Comparison of ENCODE assay signal across 1 cellular context in the genomic region with DNA sequence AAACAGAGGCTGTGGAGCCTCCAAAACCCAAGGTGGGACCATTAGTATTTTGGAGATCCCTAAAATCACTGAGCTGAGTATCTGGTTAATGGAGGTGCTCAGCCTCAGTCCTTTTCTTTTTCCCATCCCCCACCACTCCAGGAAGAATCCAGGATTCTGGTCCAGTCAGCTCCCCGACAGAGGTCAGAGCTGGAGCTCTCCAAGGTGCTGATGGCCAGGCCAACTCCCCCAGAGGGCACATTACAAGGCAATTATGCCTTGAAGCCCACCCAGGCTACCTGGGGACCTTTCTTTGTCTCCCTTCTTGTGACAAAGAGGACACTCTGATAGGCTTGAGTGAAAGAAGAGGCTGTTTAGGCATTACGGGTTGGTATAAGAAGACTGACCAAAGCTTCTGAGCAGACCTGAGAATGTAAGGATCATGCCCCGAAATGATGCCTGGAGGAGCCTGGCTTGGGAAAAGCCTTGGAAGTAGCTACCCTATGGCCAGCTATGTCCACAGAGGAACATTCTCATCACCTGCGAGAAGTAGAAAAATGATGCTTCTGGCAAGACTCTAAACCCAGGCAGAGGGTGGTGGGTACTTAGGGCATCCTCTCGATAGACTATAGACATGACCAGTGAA.
TF ChIP-seq lines count a peak whose summit lies in the region.

No MANE protein-coding gene starts in this region.

TF ChIP-seq in HepG2, 621 proteins besides CTCF, POLR2A, EP300 and RAD21 (continued from another document and continues in another):
- TF ChIP-seq, protein P1, sequence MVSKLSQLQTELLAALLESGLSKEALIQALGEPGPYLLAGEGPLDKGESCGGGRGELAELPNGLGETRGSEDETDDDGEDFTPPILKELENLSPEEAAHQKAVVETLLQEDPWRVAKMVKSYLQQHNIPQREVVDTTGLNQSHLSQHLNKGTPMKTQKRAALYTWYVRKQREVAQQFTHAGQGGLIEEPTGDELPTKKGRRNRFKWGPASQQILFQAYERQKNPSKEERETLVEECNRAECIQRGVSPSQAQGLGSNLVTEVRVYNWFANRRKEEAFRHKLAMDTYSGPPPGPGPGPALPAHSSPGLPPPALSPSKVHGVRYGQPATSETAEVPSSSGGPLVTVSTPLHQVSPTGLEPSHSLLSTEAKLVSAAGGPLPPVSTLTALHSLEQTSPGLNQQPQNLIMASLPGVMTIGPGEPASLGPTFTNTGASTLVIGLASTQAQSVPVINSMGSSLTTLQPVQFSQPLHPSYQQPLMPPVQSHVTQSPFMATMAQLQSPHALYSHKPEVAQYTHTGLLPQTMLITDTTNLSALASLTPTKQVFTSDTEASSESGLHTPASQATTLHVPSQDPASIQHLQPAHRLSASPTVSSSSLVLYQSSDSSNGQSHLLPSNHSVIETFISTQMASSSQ (IDR thresholded peaks at IDR 0.05; ENCODE audit: low read depth) = no peak
- TF ChIP-seq, protein P1 (CRISPR knock-in tag; IDR thresholded peaks at IDR 0.05; ENCODE audit: borderline replicate concordance) = no peak
- TF ChIP-seq KLF6 (CRISPR knock-in tag; IDR thresholded peaks at IDR 0.05) (peak; percentile 48; the same call in 1 of the 2 replicates), KAT8 (CRISPR knock-in tag; IDR thresholded peaks at IDR 0.05) (peak; percentile 53; the same call in 1 of the 2 replicates), SPEN (CRISPR knock-in tag; IDR thresholded peaks at IDR 0.05; ENCODE audit: low read depth) (no peak), NR2F6 (IDR thresholded peaks at IDR 0.05) (peak; percentile 48; the same call in 1 of the 2 replicates), NR2F6 (CRISPR knock-in tag; IDR thresholded peaks at IDR 0.05) (peak; percentile 54; the same call in 1 of the 2 replicates), HDAC2 (CRISPR knock-in tag; IDR thresholded peaks at IDR 0.05) (peak; percentile 42; the same call in 1 of the 2 replicates), ZNF12 (CRISPR knock-in tag; IDR thresholded peaks at IDR 0.05) (0 out of 2 replicates have a peak, but pooled peaks have one; percentile 33), TEAD3 (CRISPR knock-in tag; optimal IDR thresholded peaks at IDR 0.05; ENCODE audit: borderline replicate concordance) (peak; percentile 19), STAT5B (CRISPR knock-in tag; IDR thresholded peaks at IDR 0.05) (0 out of 2 replicates have a peak, but pooled peaks have one; percentile 55), ZNF232 (CRISPR knock-in tag; IDR thresholded peaks at IDR 0.05; ENCODE audit: borderline replicate concordance) (peak; percentile 82; the same call in 1 of the 2 replicates), MIER2 (CRISPR knock-in tag; IDR thresholded peaks at IDR 0.05) (peak; percentile 97), ZNF264 (CRISPR knock-in tag; IDR thresholded peaks at IDR 0.05) (no peak), TCF7 (IDR thresholded peaks at IDR 0.05; ENCODE audit: low read depth) (no peak), PHB2 (IDR thresholded peaks at IDR 0.05; ENCODE audit: partially characterized antibody) (no peak), MED13 (CRISPR knock-in tag; IDR thresholded peaks at IDR 0.05) (no peak), NCOA2 (CRISPR knock-in tag; IDR thresholded peaks at IDR 0.05) (peak; percentile 45; the same call in 1 of the 2 replicates), SMAD3 (CRISPR knock-in tag; IDR thresholded peaks at IDR 0.05) (peak; percentile 50; the same call in 1 of the 2 replicates), FLYWCH1 (CRISPR knock-in tag; IDR thresholded peaks at IDR 0.05) (0 out of 2 replicates have a peak, but pooled peaks have one; percentile 51), KLF11 (CRISPR knock-in tag; IDR thresholded peaks at IDR 0.05) (0 out of 2 replicates have a peak, but pooled peaks have one; percentile 70), MATR3 (CRISPR knock-in tag; IDR thresholded peaks at IDR 0.05) (no peak)
- TF ChIP-seq, protein P2, sequence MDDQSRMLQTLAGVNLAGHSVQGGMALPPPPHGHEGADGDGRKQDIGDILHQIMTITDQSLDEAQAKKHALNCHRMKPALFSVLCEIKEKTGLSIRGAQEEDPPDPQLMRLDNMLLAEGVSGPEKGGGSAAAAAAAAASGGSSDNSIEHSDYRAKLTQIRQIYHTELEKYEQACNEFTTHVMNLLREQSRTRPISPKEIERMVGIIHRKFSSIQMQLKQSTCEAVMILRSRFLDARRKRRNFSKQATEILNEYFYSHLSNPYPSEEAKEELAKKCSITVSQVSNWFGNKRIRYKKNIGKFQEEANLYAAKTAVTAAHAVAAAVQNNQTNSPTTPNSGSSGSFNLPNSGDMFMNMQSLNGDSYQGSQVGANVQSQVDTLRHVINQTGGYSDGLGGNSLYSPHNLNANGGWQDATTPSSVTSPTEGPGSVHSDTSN (CRISPR knock-in tag; IDR thresholded peaks at IDR 0.05; ENCODE audit: borderline replicate concordance) = peak; percentile 55; the same call in 1 of the 2 replicates
- TF ChIP-seq, protein P3, sequence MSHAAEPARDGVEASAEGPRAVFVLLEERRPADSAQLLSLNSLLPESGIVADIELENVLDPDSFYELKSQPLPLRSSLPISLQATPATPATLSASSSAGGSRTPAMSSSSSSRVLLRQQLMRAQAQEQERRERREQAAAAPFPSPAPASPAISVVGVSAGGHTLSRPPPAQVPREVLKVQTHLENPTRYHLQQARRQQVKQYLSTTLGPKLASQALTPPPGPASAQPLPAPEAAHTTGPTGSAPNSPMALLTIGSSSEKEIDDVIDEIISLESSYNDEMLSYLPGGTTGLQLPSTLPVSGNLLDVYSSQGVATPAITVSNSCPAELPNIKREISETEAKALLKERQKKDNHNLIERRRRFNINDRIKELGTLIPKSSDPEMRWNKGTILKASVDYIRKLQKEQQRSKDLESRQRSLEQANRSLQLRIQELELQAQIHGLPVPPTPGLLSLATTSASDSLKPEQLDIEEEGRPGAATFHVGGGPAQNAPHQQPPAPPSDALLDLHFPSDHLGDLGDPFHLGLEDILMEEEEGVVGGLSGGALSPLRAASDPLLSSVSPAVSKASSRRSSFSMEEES (CRISPR knock-in tag; IDR thresholded peaks at IDR 0.05) = peak; percentile 40; the same call in 1 of the 2 replicates
- TF ChIP-seq, protein P4, sequence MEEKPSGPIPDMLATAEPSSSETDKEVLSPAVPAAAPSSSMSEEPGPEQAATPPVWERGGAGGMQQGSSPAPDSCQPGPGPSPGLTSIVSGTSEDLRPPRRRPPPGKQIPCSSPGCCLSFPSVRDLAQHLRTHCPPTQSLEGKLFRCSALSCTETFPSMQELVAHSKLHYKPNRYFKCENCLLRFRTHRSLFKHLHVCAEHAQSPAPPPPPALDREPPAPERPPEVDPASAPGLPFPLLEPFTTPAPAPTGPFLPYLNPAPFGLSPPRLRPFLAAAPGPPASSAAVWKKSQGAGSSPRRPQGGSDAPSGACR (CRISPR knock-in tag; IDR thresholded peaks at IDR 0.05) = no peak
- TF ChIP-seq, protein P5, sequence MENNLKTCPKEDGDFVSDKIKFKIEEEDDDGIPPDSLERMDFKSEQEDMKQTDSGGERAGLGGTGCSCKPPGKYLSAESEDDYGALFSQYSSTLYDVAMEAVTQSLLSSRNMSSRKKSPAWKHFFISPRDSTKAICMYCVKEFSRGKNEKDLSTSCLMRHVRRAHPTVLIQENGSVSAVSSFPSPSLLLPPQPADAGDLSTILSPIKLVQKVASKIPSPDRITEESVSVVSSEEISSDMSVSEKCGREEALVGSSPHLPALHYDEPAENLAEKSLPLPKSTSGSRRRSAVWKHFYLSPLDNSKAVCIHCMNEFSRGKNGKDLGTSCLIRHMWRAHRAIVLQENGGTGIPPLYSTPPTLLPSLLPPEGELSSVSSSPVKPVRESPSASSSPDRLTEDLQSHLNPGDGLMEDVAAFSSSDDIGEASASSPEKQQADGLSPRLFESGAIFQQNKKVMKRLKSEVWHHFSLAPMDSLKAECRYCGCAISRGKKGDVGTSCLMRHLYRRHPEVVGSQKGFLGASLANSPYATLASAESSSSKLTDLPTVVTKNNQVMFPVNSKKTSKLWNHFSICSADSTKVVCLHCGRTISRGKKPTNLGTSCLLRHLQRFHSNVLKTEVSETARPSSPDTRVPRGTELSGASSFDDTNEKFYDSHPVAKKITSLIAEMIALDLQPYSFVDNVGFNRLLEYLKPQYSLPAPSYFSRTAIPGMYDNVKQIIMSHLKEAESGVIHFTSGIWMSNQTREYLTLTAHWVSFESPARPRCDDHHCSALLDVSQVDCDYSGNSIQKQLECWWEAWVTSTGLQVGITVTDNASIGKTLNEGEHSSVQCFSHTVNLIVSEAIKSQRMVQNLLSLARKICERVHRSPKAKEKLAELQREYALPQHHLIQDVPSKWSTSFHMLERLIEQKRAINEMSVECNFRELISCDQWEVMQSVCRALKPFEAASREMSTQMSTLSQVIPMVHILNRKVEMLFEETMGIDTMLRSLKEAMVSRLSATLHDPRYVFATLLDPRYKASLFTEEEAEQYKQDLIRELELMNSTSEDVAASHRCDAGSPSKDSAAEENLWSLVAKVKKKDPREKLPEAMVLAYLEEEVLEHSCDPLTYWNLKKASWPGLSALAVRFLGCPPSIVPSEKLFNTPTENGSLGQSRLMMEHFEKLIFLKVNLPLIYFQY (CRISPR knock-in tag; IDR thresholded peaks at IDR 0.05; ENCODE audit: borderline replicate concordance) = peak; percentile 56; the same call in 1 of the 2 replicates
- TF ChIP-seq, protein P6, sequence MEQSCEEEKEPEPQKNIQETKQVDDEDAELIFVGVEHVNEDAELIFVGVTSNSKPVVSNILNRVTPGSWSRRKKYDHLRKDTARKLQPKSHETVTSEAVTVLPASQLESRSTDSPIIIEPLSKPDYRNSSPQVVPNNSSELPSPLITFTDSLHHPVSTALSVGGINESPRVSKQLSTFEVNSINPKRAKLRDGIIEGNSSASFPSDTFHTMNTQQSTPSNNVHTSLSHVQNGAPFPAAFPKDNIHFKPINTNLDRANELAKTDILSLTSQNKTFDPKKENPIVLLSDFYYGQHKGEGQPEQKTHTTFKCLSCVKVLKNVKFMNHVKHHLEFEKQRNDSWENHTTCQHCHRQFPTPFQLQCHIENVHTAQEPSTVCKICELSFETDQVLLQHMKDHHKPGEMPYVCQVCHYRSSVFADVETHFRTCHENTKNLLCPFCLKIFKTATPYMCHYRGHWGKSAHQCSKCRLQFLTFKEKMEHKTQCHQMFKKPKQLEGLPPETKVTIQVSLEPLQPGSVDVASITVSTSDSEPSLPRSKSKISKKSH (CRISPR knock-in tag; IDR thresholded peaks at IDR 0.05; ENCODE audit: borderline replicate concordance) = no peak
- TF ChIP-seq, protein P7, sequence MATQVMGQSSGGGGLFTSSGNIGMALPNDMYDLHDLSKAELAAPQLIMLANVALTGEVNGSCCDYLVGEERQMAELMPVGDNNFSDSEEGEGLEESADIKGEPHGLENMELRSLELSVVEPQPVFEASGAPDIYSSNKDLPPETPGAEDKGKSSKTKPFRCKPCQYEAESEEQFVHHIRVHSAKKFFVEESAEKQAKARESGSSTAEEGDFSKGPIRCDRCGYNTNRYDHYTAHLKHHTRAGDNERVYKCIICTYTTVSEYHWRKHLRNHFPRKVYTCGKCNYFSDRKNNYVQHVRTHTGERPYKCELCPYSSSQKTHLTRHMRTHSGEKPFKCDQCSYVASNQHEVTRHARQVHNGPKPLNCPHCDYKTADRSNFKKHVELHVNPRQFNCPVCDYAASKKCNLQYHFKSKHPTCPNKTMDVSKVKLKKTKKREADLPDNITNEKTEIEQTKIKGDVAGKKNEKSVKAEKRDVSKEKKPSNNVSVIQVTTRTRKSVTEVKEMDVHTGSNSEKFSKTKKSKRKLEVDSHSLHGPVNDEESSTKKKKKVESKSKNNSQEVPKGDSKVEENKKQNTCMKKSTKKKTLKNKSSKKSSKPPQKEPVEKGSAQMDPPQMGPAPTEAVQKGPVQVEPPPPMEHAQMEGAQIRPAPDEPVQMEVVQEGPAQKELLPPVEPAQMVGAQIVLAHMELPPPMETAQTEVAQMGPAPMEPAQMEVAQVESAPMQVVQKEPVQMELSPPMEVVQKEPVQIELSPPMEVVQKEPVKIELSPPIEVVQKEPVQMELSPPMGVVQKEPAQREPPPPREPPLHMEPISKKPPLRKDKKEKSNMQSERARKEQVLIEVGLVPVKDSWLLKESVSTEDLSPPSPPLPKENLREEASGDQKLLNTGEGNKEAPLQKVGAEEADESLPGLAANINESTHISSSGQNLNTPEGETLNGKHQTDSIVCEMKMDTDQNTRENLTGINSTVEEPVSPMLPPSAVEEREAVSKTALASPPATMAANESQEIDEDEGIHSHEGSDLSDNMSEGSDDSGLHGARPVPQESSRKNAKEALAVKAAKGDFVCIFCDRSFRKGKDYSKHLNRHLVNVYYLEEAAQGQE (IDR thresholded peaks at IDR 0.05; ENCODE audit: borderline replicate concordance in 1 of 2, low read depth in 1 of 2, low read length in 2 of 2) = peak; percentile 86 to 98
- TF ChIP-seq, protein P8, sequence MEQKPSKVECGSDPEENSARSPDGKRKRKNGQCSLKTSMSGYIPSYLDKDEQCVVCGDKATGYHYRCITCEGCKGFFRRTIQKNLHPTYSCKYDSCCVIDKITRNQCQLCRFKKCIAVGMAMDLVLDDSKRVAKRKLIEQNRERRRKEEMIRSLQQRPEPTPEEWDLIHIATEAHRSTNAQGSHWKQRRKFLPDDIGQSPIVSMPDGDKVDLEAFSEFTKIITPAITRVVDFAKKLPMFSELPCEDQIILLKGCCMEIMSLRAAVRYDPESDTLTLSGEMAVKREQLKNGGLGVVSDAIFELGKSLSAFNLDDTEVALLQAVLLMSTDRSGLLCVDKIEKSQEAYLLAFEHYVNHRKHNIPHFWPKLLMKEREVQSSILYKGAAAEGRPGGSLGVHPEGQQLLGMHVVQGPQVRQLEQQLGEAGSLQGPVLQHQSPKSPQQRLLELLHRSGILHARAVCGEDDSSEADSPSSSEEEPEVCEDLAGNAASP (CRISPR knock-in tag; IDR thresholded peaks at IDR 0.05; ENCODE audit: borderline replicate concordance) = peak; percentile 51; the same call in 1 of the 2 replicates
- TF ChIP-seq, protein P9, sequence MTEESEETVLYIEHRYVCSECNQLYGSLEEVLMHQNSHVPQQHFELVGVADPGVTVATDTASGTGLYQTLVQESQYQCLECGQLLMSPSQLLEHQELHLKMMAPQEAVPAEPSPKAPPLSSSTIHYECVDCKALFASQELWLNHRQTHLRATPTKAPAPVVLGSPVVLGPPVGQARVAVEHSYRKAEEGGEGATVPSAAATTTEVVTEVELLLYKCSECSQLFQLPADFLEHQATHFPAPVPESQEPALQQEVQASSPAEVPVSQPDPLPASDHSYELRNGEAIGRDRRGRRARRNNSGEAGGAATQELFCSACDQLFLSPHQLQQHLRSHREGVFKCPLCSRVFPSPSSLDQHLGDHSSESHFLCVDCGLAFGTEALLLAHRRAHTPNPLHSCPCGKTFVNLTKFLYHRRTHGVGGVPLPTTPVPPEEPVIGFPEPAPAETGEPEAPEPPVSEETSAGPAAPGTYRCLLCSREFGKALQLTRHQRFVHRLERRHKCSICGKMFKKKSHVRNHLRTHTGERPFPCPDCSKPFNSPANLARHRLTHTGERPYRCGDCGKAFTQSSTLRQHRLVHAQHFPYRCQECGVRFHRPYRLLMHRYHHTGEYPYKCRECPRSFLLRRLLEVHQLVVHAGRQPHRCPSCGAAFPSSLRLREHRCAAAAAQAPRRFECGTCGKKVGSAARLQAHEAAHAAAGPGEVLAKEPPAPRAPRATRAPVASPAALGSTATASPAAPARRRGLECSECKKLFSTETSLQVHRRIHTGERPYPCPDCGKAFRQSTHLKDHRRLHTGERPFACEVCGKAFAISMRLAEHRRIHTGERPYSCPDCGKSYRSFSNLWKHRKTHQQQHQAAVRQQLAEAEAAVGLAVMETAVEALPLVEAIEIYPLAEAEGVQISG (CRISPR knock-in tag; IDR thresholded peaks at IDR 0.05) = peak; percentile 46; the same call in 1 of the 2 replicates
